Comparison of ENCODE assay signal across 2 cellular contexts in genomic region chr3:157160652-157161480, GRCh38.
TF ChIP-seq lines count a peak whose summit lies in the region.

No MANE protein-coding gene starts in this region.

TF ChIP-seq in GM23338, 12 proteins besides CTCF, POLR2A, EP300 and RAD21:
- TF ChIP-seq, protein P1, sequence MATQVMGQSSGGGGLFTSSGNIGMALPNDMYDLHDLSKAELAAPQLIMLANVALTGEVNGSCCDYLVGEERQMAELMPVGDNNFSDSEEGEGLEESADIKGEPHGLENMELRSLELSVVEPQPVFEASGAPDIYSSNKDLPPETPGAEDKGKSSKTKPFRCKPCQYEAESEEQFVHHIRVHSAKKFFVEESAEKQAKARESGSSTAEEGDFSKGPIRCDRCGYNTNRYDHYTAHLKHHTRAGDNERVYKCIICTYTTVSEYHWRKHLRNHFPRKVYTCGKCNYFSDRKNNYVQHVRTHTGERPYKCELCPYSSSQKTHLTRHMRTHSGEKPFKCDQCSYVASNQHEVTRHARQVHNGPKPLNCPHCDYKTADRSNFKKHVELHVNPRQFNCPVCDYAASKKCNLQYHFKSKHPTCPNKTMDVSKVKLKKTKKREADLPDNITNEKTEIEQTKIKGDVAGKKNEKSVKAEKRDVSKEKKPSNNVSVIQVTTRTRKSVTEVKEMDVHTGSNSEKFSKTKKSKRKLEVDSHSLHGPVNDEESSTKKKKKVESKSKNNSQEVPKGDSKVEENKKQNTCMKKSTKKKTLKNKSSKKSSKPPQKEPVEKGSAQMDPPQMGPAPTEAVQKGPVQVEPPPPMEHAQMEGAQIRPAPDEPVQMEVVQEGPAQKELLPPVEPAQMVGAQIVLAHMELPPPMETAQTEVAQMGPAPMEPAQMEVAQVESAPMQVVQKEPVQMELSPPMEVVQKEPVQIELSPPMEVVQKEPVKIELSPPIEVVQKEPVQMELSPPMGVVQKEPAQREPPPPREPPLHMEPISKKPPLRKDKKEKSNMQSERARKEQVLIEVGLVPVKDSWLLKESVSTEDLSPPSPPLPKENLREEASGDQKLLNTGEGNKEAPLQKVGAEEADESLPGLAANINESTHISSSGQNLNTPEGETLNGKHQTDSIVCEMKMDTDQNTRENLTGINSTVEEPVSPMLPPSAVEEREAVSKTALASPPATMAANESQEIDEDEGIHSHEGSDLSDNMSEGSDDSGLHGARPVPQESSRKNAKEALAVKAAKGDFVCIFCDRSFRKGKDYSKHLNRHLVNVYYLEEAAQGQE (IDR thresholded peaks at IDR 0.05; ENCODE audit: unreplicated experiment), result no peak
- no peak for TF ChIP-seq EZH2phosphoT487 (IDR thresholded peaks at IDR 0.05; ENCODE audit: unreplicated experiment)
- TF ChIP-seq JUNB (IDR thresholded peaks at IDR 0.05; ENCODE audit: unreplicated experiment), result no peak
- TF ChIP-seq ZNF331 (CRISPR knock-in tag; IDR thresholded peaks at IDR 0.05; ENCODE audit: low read depth), result no peak
- no peak for TF ChIP-seq ZNF462 (CRISPR knock-in tag; IDR thresholded peaks at IDR 0.05)
- TF ChIP-seq STAT1 (IDR thresholded peaks at IDR 0.05; ENCODE audit: unreplicated experiment), result no peak
- TF ChIP-seq EZH2 (IDR thresholded peaks at IDR 0.05; ENCODE audit: low read depth, unreplicated experiment), result no peak
- TF ChIP-seq, protein P2, sequence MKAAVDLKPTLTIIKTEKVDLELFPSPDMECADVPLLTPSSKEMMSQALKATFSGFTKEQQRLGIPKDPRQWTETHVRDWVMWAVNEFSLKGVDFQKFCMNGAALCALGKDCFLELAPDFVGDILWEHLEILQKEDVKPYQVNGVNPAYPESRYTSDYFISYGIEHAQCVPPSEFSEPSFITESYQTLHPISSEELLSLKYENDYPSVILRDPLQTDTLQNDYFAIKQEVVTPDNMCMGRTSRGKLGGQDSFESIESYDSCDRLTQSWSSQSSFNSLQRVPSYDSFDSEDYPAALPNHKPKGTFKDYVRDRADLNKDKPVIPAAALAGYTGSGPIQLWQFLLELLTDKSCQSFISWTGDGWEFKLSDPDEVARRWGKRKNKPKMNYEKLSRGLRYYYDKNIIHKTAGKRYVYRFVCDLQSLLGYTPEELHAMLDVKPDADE (IDR thresholded peaks at IDR 0.05), result no peak
- TF ChIP-seq NANOG (IDR thresholded peaks at IDR 0.05; ENCODE audit: borderline replicate concordance), result no peak
- no peak for TF ChIP-seq POLR2AphosphoS5 (IDR thresholded peaks at IDR 0.05; ENCODE audit: low read depth)
- no peak for TF ChIP-seq CREB1 (CRISPR knock-in tag; IDR thresholded peaks at IDR 0.05; ENCODE audit: low read depth)
- TF ChIP-seq ZNF114 (CRISPR knock-in tag; IDR thresholded peaks at IDR 0.05), result no peak

TF ChIP-seq in GM12878, 131 proteins besides CTCF, POLR2A, EP300 and RAD21 (continued from another document and continues in another):
- TF ChIP-seq, protein P3, sequence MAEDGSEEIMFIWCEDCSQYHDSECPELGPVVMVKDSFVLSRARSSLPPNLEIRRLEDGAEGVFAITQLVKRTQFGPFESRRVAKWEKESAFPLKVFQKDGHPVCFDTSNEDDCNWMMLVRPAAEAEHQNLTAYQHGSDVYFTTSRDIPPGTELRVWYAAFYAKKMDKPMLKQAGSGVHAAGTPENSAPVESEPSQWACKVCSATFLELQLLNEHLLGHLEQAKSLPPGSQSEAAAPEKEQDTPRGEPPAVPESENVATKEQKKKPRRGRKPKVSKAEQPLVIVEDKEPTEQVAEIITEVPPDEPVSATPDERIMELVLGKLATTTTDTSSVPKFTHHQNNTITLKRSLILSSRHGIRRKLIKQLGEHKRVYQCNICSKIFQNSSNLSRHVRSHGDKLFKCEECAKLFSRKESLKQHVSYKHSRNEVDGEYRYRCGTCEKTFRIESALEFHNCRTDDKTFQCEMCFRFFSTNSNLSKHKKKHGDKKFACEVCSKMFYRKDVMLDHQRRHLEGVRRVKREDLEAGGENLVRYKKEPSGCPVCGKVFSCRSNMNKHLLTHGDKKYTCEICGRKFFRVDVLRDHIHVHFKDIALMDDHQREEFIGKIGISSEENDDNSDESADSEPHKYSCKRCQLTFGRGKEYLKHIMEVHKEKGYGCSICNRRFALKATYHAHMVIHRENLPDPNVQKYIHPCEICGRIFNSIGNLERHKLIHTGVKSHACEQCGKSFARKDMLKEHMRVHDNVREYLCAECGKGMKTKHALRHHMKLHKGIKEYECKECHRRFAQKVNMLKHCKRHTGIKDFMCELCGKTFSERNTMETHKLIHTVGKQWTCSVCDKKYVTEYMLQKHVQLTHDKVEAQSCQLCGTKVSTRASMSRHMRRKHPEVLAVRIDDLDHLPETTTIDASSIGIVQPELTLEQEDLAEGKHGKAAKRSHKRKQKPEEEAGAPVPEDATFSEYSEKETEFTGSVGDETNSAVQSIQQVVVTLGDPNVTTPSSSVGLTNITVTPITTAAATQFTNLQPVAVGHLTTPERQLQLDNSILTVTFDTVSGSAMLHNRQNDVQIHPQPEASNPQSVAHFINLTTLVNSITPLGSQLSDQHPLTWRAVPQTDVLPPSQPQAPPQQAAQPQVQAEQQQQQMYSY (CRISPR knock-in tag; IDR thresholded peaks at IDR 0.05), result 0 out of 2 replicates have a peak, but pooled peaks have one; percentile 48
- TF ChIP-seq SUPT20H (IDR thresholded peaks at IDR 0.05; ENCODE audit: borderline replicate concordance, control insufficient read depth, low read depth, low read length), result no peak
- TF ChIP-seq FOS (IDR thresholded peaks at IDR 0.05; ENCODE audit: borderline replicate concordance, extremely low read depth, insufficient read length), result no peak
- peak; percentile 87 for TF ChIP-seq MEF2B (IDR thresholded peaks at IDR 0.05; ENCODE audit: partially characterized antibody, poor library complexity, severe bottlenecking)
- TF ChIP-seq RELA (IDR thresholded peaks at IDR 0.05; ENCODE audit: borderline replicate concordance, partially characterized antibody), result peak; percentile 81
- TF ChIP-seq RUNX3 (IDR thresholded peaks at IDR 0.05; ENCODE audit: low read length), result peak; percentile 65
- TF ChIP-seq SRF (IDR thresholded peaks at IDR 0.05; ENCODE audit: low read depth in 2 of 2, low read length in 2 of 2), result 0 out of 4 replicates have a peak, but pooled peaks of 1 of the 2 experiments have one; percentile 2
- TF ChIP-seq IKZF2 (IDR thresholded peaks at IDR 0.05), result peak; percentile 41 to 80
- TF ChIP-seq MLLT1 (IDR thresholded peaks at IDR 0.05), result peak; percentile 8
- TF ChIP-seq POU2F2 (IDR thresholded peaks at IDR 0.05; ENCODE audit: borderline replicate concordance, low read depth, low read length), result no peak
- TF ChIP-seq, protein P4, sequence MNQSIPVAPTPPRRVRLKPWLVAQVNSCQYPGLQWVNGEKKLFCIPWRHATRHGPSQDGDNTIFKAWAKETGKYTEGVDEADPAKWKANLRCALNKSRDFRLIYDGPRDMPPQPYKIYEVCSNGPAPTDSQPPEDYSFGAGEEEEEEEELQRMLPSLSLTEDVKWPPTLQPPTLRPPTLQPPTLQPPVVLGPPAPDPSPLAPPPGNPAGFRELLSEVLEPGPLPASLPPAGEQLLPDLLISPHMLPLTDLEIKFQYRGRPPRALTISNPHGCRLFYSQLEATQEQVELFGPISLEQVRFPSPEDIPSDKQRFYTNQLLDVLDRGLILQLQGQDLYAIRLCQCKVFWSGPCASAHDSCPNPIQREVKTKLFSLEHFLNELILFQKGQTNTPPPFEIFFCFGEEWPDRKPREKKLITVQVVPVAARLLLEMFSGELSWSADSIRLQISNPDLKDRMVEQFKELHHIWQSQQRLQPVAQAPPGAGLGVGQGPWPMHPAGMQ (IDR thresholded peaks at IDR 0.05; ENCODE audit: borderline replicate concordance), result no peak
- peak; percentile 46; the same call in 1 of the 2 replicates for TF ChIP-seq ESRRA (IDR thresholded peaks at IDR 0.05; ENCODE audit: low read length)
- 0 out of 2 replicates have a peak, but pooled peaks have one; percentile 30 for TF ChIP-seq TCF12 (IDR thresholded peaks at IDR 0.05; ENCODE audit: low read depth, low read length)
- peak; percentile 26 to 41; a peak in 1 of 4 replicates for TF ChIP-seq CEBPB (IDR thresholded peaks at IDR 0.05; ENCODE audit: borderline replicate concordance in 1 of 2, low read depth in 2 of 2, low read length in 2 of 2)
- TF ChIP-seq RELB (IDR thresholded peaks at IDR 0.05; ENCODE audit: low read depth), result peak; percentile 64; the same call in 1 of the 2 replicates
- TF ChIP-seq EZH2 (IDR thresholded peaks at IDR 0.05; ENCODE audit: borderline replicate concordance, control insufficient read depth, low read depth, low read length), result no peak
- peak; percentile 4; the same call in 1 of the 2 replicates for TF ChIP-seq CREM (IDR thresholded peaks at IDR 0.05; ENCODE audit: low read depth)
- no peak for TF ChIP-seq CHD4 (IDR thresholded peaks at IDR 0.05)
- TF ChIP-seq MEF2A (IDR thresholded peaks at IDR 0.05; ENCODE audit: insufficient read depth, low read depth, low read length), result peak; percentile 96
- TF ChIP-seq, protein P5, sequence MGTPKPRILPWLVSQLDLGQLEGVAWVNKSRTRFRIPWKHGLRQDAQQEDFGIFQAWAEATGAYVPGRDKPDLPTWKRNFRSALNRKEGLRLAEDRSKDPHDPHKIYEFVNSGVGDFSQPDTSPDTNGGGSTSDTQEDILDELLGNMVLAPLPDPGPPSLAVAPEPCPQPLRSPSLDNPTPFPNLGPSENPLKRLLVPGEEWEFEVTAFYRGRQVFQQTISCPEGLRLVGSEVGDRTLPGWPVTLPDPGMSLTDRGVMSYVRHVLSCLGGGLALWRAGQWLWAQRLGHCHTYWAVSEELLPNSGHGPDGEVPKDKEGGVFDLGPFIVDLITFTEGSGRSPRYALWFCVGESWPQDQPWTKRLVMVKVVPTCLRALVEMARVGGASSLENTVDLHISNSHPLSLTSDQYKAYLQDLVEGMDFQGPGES (IDR thresholded peaks at IDR 0.05), result no peak
- 0 out of 2 replicates have a peak, but pooled peaks have one; percentile 16 for TF ChIP-seq SREBF1 (IDR thresholded peaks at IDR 0.05; ENCODE audit: low read length)
- peak; percentile 50 for TF ChIP-seq SP1 (IDR thresholded peaks at IDR 0.05; ENCODE audit: low read depth, low read length)
- no peak for TF ChIP-seq TARDBP (IDR thresholded peaks at IDR 0.05; ENCODE audit: borderline replicate concordance)
- TF ChIP-seq CHD1 (IDR thresholded peaks at IDR 0.05; ENCODE audit: low read depth, low read length), result no peak
- TF ChIP-seq NFXL1 (IDR thresholded peaks at IDR 0.05; ENCODE audit: borderline replicate concordance), result no peak
- TF ChIP-seq NFIC (IDR thresholded peaks at IDR 0.05; ENCODE audit: low read depth, low read length), result no peak; the same call in none of the 2 replicates
- 0 out of 2 replicates have a peak, but pooled peaks have one; percentile 24 for TF ChIP-seq GABPA (IDR thresholded peaks at IDR 0.05; ENCODE audit: low read depth)
- 0 out of 2 replicates have a peak, but pooled peaks have one; percentile 7 for TF ChIP-seq SPI1 (IDR thresholded peaks at IDR 0.05; ENCODE audit: borderline replicate concordance, insufficient read depth, low read depth, low read length)
- no peak for TF ChIP-seq RBBP5 (conservative IDR thresholded peaks at IDR 0.05)
- TF ChIP-seq, protein P6, sequence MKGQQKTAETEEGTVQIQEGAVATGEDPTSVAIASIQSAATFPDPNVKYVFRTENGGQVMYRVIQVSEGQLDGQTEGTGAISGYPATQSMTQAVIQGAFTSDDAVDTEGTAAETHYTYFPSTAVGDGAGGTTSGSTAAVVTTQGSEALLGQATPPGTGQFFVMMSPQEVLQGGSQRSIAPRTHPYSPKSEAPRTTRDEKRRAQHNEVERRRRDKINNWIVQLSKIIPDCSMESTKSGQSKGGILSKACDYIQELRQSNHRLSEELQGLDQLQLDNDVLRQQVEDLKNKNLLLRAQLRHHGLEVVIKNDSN (IDR thresholded peaks at IDR 0.05; ENCODE audit: borderline replicate concordance, extremely low read length, insufficient read depth, low read depth, low read length), result no peak
- TF ChIP-seq FOXM1 (IDR thresholded peaks at IDR 0.05; ENCODE audit: low read depth, low read length), result peak; percentile 70; the same call in 1 of the 2 replicates
- no peak for TF ChIP-seq CBX3 (IDR thresholded peaks at IDR 0.05; ENCODE audit: borderline replicate concordance, low read depth)
- TF ChIP-seq IKZF1 (conservative IDR thresholded peaks at IDR 0.05), result 0 out of 2 replicates have a peak, but pooled peaks have one; percentile 41
- peak; percentile 57; the same call in 1 of the 2 replicates for TF ChIP-seq EED (IDR thresholded peaks at IDR 0.05; ENCODE audit: low read depth)
- TF ChIP-seq MAX (IDR thresholded peaks at IDR 0.05; ENCODE audit: low read depth, low read length), result no peak
- TF ChIP-seq BHLHE40 (IDR thresholded peaks at IDR 0.05; ENCODE audit: borderline replicate concordance in 1 of 2, low read depth in 2 of 2, low read length in 1 of 2), result peak; percentile 17 to 39; a peak in 2 of 4 replicates
